8 cellular contexts compared by ENCODE assay signal in genomic region chr6:155171109-155171746, GRCh38.
DNase-seq lines count a peak whose midpoint lies in the region; ATAC-seq and TF ChIP-seq lines count a peak whose summit lies in the region.

No MANE protein-coding gene starts in this region.

- H3K27me3 ChIP-seq in skeletal muscle tissue (ENCODE audit: control insufficient read depth in 3 of 3, insufficient read depth in 3 of 3, low read length in 3 of 3) (no peaks in the 10 kb centered on the region), BE2C (no peaks in the 10 kb centered on the region)

- no peak overlapping the region for H3K27ac ChIP-seq in OCI-LY7 (ENCODE audit: low read depth, low read length, poor library complexity, severe bottlenecking)
- H3K27ac ChIP-seq in skeletal muscle tissue (ENCODE audit: low read depth, low read length) = peak overlapping the region; percentile 8

- H3K4me3 ChIP-seq in OCI-LY7 (ENCODE audit: low read depth, low read length, poor library complexity, severe bottlenecking) = no peak overlapping the region
- peak overlapping the region in 1 of 3 donors; percentile 7 for H3K4me3 ChIP-seq in skeletal muscle tissue (ENCODE audit: low read length in 3 of 3)
- no peak overlapping the region for H3K4me3 ChIP-seq in BE2C (ENCODE audit: low read depth, low read length)

- no peaks in the 10 kb centered on the region for H3K27me3 Mint-ChIP-seq in activated T-helper 17 cell treated with anti-CD3 and anti-CD28 coated beads, Interleukin-2, amount 50 U/mL, for 72 hours

- H3K36me3 ChIP-seq in OCI-LY7 (ENCODE audit: insufficient read depth, low read length) (no peaks in the 10 kb centered on the region), skeletal muscle tissue (ENCODE audit: control insufficient read depth in 3 of 3, insufficient read depth in 3 of 3, low read length in 3 of 3) (no peaks in the 10 kb centered on the region), BE2C (no peaks in the 10 kb centered on the region)

- peak overlapping the region in 1 of 3 donors; percentile 12 for H3K9ac ChIP-seq in skeletal muscle tissue (ENCODE audit: low read depth in 1 of 3, low read length in 3 of 3)

- peak overlapping the region; percentile 91 for H2AFZ ChIP-seq in OCI-LY7 (ENCODE audit: low read length)

- H3K4me2 ChIP-seq in OCI-LY7 (ENCODE audit: low read length) = peak overlapping the region; percentile 37

- peaks cover 9% of the 10 kb centered on the region for H3K36me3 Mint-ChIP-seq in activated T-helper 17 cell treated with anti-CD3 and anti-CD28 coated beads, Interleukin-2, amount 50 U/mL, for 72 hours (ENCODE audit: low read depth)

- no peak for DNase-seq in OCI-LY7 (ENCODE audit: low spot score)
- DNase-seq in glomerular endothelial cell (ENCODE audit: extremely low read depth, low read depth, low spot score) = peak; percentile 89
- DNase-seq in BE2C = no peak
- no peak for DNase-seq in SK-N-DZ (ENCODE audit: low spot score)

- CTCF ChIA-PET in OCI-LY7 (lab: Charles Lee; ENCODE audit: unreplicated experiment) = interaction anchor here (0.9 to 1.6 kb wide), 3 partner anchors 12 to 247 kb away, joined by 3 to 5 read pairs (median 4); no protein-coding TSS in a partner anchor

- H3K9me3 ChIP-seq in OCI-LY7 (ENCODE audit: low read length) = no peaks in the 10 kb centered on the region
- H3K9me3 ChIP-seq in skeletal muscle tissue (ENCODE audit: control insufficient read depth in 3 of 3, low read length in 3 of 3) = no peaks in the 10 kb centered on the region
- H3K9me3 ChIP-seq in BE2C = no peaks in the 10 kb centered on the region

- TF ChIP-seq CTCF in OCI-LY7 (conservative IDR thresholded peaks at IDR 0.05; ENCODE audit: low read length) (no peak), BE2C (IDR thresholded peaks at IDR 0.05; ENCODE audit: low read depth, low read length) (no peak)

- no peaks in the 10 kb centered on the region for H3K79me2 ChIP-seq in OCI-LY7 (ENCODE audit: insufficient read depth, low read depth, low read length)

- intact Hi-C loops in OCI-LY7 (cut with micrococcal nuclease; ENCODE audit: unreplicated experiment) = no loop called here

- no peaks in the 10 kb centered on the region for H3K9me3 Mint-ChIP-seq in activated T-helper 17 cell treated with anti-CD3 and anti-CD28 coated beads, Interleukin-2, amount 50 U/mL, for 72 hours

- H3K9me2 ChIP-seq in OCI-LY7 (ENCODE audit: insufficient read depth, low read length) = no peaks in the 10 kb centered on the region

- ATAC-seq in GM18907 (IDR thresholded peaks at IDR 0.05; ENCODE audit: unreplicated experiment) (peak; percentile 89), HG02970 (IDR thresholded peaks at IDR 0.05; ENCODE audit: low FRiP score, unreplicated experiment) (peak; percentile 70)
- ATAC-seq in activated T-helper 17 cell treated with anti-CD3 and anti-CD28 coated beads, Interleukin-2, amount 50 U/mL, for 72 hours (replicated peaks) = peak; percentile 94

- peak overlapping the region; percentile 73 for H3K4me3 Mint-ChIP-seq in activated T-helper 17 cell treated with anti-CD3 and anti-CD28 coated beads, Interleukin-2, amount 50 U/mL, for 72 hours

- no TSS peak for BruUV-seq in OCI-LY7 (replicated peaks; lab: Mats Ljungman, UMichigan)

- H3K27ac Mint-ChIP-seq in activated T-helper 17 cell treated with anti-CD3 and anti-CD28 coated beads, Interleukin-2, amount 50 U/mL, for 72 hours = peak overlapping the region; percentile 97

- no peaks in the 10 kb centered on the region for H4K20me1 ChIP-seq in OCI-LY7 (ENCODE audit: insufficient read depth, low read length)

- POLR2A ChIA-PET in OCI-LY7 (lab: Charles Lee) = interaction anchor here (0.6 to 1.6 kb wide), 8 partner anchors 11 to 255 kb away, joined by 3 to 6 read pairs (median 4); no protein-coding TSS in a partner anchor

- H3K4me1 ChIP-seq in OCI-LY7 (ENCODE audit: insufficient read depth, low read length, poor library complexity, severe bottlenecking) = peaks cover 36% of the 10 kb centered on the region
- H3K4me1 ChIP-seq in skeletal muscle tissue (ENCODE audit: control insufficient read depth in 3 of 3, insufficient read depth in 3 of 3, low read length in 3 of 3) = peaks cover 7 to 8% (median 7%) of the 10 kb centered on the region in 3 donors
- H3K4me1 ChIP-seq in BE2C = peaks cover 3% of the 10 kb centered on the region

- H3K4me1 Mint-ChIP-seq in activated T-helper 17 cell treated with anti-CD3 and anti-CD28 coated beads, Interleukin-2, amount 50 U/mL, for 72 hours = peaks cover 27% of the 10 kb centered on the region
